In genomic region chr11:33690290-33691050, GRCh38 we compare ENCODE assay signal across 1 cellular context.
TF ChIP-seq lines count a peak whose summit lies in the region.

No MANE protein-coding gene starts in this region.

TF ChIP-seq in K562, 482 proteins besides CTCF, POLR2A, EP300 and RAD21 (continued from another document and continues in another):
- TF ChIP-seq CHAMP1 (IDR thresholded peaks at IDR 0.05) (no peak), USF2 (CRISPR knock-in tag; IDR thresholded peaks at IDR 0.05) (no peak), SMARCB1 (IDR thresholded peaks at IDR 0.05; ENCODE audit: insufficient read length, low read depth) (no peak), FOSL1 (tag; conservative IDR thresholded peaks at IDR 0.05) (peak; percentile 93), LEF1 (IDR thresholded peaks at IDR 0.05) (no peak), ETV6 (IDR thresholded peaks at IDR 0.05; ENCODE audit: borderline replicate concordance in 1 of 2, low read depth in 2 of 2, low read length in 1 of 2) (peak in 1 of 2 experiments; percentile 23; a peak in 1 of 4 replicates), ETV6 (CRISPR knock-in tag; IDR thresholded peaks at IDR 0.05; ENCODE audit: borderline replicate concordance) (no peak), CBFA2T2 (conservative IDR thresholded peaks at IDR 0.05) (peak; percentile 27; the same call in 1 of the 2 replicates), SOX6 (IDR thresholded peaks at IDR 0.05) (no peak), RFX5 (IDR thresholded peaks at IDR 0.05; ENCODE audit: low read depth, low read length) (no peak), ZNF354B (CRISPR knock-in tag; IDR thresholded peaks at IDR 0.05) (no peak), GABPB1 (CRISPR knock-in tag; IDR thresholded peaks at IDR 0.05) (no peak), NRF1 (conservative IDR thresholded peaks at IDR 0.05 in 1 of 2, IDR thresholded peaks at IDR 0.05 in 1 of 2) (peak; percentile 77 to 83), HDAC2 (IDR thresholded peaks at IDR 0.05) (no peak), CAMTA2 (CRISPR knock-in tag; conservative IDR thresholded peaks at IDR 0.05) (no peak), ZKSCAN8 (CRISPR knock-in tag; IDR thresholded peaks at IDR 0.05) (no peak), TEAD2 (tag; IDR thresholded peaks at IDR 0.05) (no peak), CEBPG (CRISPR knock-in tag; IDR thresholded peaks at IDR 0.05) (no peak), CEBPG (tag; conservative IDR thresholded peaks at IDR 0.05 in 1 of 2, IDR thresholded peaks at IDR 0.05 in 1 of 2) (peak in 1 of 2 experiments; percentile 29; a peak in 1 of 4 replicates), NCOA4 (IDR thresholded peaks at IDR 0.05; ENCODE audit: partially characterized antibody) (no peak), KDM5B (IDR thresholded peaks at IDR 0.05; ENCODE audit: insufficient replicate concordance, low read depth, low read length) (no peak), NCOA6 (IDR thresholded peaks at IDR 0.05) (no peak), ARID4B (CRISPR knock-in tag; IDR thresholded peaks at IDR 0.05) (no peak), GABPB2 (CRISPR knock-in tag; conservative IDR thresholded peaks at IDR 0.05) (no peak), CHD7 (IDR thresholded peaks at IDR 0.05; ENCODE audit: low read depth, low read length) (no peak), GATA2 (CRISPR knock-in tag; IDR thresholded peaks at IDR 0.05) (no peak), HMG20B (CRISPR knock-in tag; IDR thresholded peaks at IDR 0.05) (no peak), USF1 (CRISPR knock-in tag; IDR thresholded peaks at IDR 0.05) (no peak), CLOCK (CRISPR knock-in tag; IDR thresholded peaks at IDR 0.05; ENCODE audit: borderline replicate concordance) (no peak), ZMIZ1 (IDR thresholded peaks at IDR 0.05; ENCODE audit: low read depth in 2 of 2, low read length in 2 of 2) (no peak), NFE2 (IDR thresholded peaks at IDR 0.05; ENCODE audit: low read depth) (0 out of 2 replicates have a peak, but pooled peaks have one; percentile 17)
